ENCODE assay signal across 24 cellular contexts in genomic region chr10:77520995-77521394, GRCh38.
DNase-seq lines count a peak whose midpoint lies in the region; ATAC-seq, FAIRE-seq and TF ChIP-seq lines count a peak whose summit lies in the region.
"Had no signal": no experiment of that assay in that cellular context is flagged by ENCODE, and none has a peak within 500 bp of the region (broad histone marks: within the 10 kb centered on the region; RNA-seq: fewer than 3 reads in every experiment).

No MANE protein-coding gene starts in this region.

- DNase-seq in GM12892 (ENCODE audit: insufficient read length) (no peak), K562 (ENCODE audit: extremely low read depth in 1 of 4, low spot score in 3 of 4) (no peak), endodermal cell (peak; percentile 10), mesenchymal stem cell (no peak), foreskin keratinocyte (no peak), mesothelial cell of epicardium (ENCODE audit: low spot score in 2 of 2, unreplicated experiment in 2 of 2) (no peak), NCI-H82 (lab: John Stamatoyannopoulos, UW) (no peak)
- DNase-seq: 8988T; ACHN; BE2C; Caco-2; Calu3; CD4-positive, alpha-beta T cell; CD8-positive, alpha-beta T cell; DMS79 treated with DMSO at 0.1 percent for 48 hours; GF-D8 had no signal

- ATAC-seq in K562 (no peak), foreskin keratinocyte (no peak), HG02970 (IDR thresholded peaks at IDR 0.05; ENCODE audit: low FRiP score, unreplicated experiment) (no peak)
- ATAC-seq: CD8-positive, alpha-beta T cell had no signal

- H3K4ac ChIP-seq in mesenchymal stem cell (ENCODE audit: low read depth in 1 of 2, low read length in 2 of 2), result no peak overlapping the region

- no peak overlapping the region for H2BK15ac ChIP-seq in mesenchymal stem cell (ENCODE audit: low read depth, poor library complexity, severe bottlenecking)

- H2AK5ac ChIP-seq in mesenchymal stem cell (ENCODE audit: low read length, severe bottlenecking), result peak overlapping the region; percentile 60

- H3K4me2 ChIP-seq in K562 (ENCODE audit: insufficient read depth, low read length) (no peak overlapping the region), mesenchymal stem cell (ENCODE audit: low read length, poor library complexity, severe bottlenecking) (no peak overlapping the region)

- no peaks in the 10 kb centered on the region for H3K9me1 ChIP-seq in K562 (ENCODE audit: control insufficient read depth, insufficient read depth, low read length)

- H3K27me3 Mint-ChIP-seq in endodermal cell (ENCODE audit: insufficient read depth) (no peaks in the 10 kb centered on the region), mesothelial cell of epicardium (ENCODE audit: low read depth) (no peaks in the 10 kb centered on the region)

- TF ChIP-seq POLR2A in GM12892 (IDR thresholded peaks at IDR 0.05; ENCODE audit: low read depth, low read length) (no peak), K562 (conservative IDR thresholded peaks at IDR 0.05) (no peak)

- no peak overlapping the region for H3K14ac ChIP-seq in mesenchymal stem cell (ENCODE audit: low read length in 2 of 2)

- BruUV-seq in K562 (replicated peaks; lab: Mats Ljungman, UMichigan), result no TSS peak

- CTCF ChIA-PET in K562 (lab: Yijun Ruan, JAX; ENCODE audit: low intra/inter-chr PET ratio), result no interaction called here

- peaks cover 11% of the 10 kb centered on the region; the same call in 1 of the 2 replicates for H4K20me1 ChIP-seq in K562 (replicated peaks; ENCODE audit: control insufficient read depth, insufficient read depth, low read length)

- no peaks in the 10 kb centered on the region for H3K9me3 ChIP-seq in K562 (replicated peaks; ENCODE audit: control insufficient read depth, insufficient read depth, low read depth, low read length)
- H3K9me3 ChIP-seq in endodermal cell (ENCODE audit: control insufficient read depth, low read length), result no peaks in the 10 kb centered on the region
- no peaks in the 10 kb centered on the region for H3K9me3 ChIP-seq in mesenchymal stem cell (ENCODE audit: control insufficient read depth, low read length)
- H3K9me3 ChIP-seq: BE2C; BLaER1 treated with 17β-estradiol and CSF1 and Interleukin-3, amounts not matched to agents 10 nM and 100 nM; Caco-2 had no signal

- TF ChIP-seq RAD21 in K562 (CRISPR knock-in tag; conservative IDR thresholded peaks at IDR 0.05 in 1 of 2, IDR thresholded peaks at IDR 0.05 in 1 of 2), result no peak

- H3K4me3 Mint-ChIP-seq in endodermal cell (no peak overlapping the region), mesothelial cell of epicardium (no peak overlapping the region)
- H3K4me3 Mint-ChIP-seq: CD4-positive, alpha-beta T cell; CD8-positive, alpha-beta T cell had no signal

- H3K27ac ChIP-seq in K562 (ENCODE audit: extremely low read depth, low read depth, low read length) (no peak overlapping the region), endodermal cell (ENCODE audit: low read depth, low read length) (no peak overlapping the region), mesenchymal stem cell (ENCODE audit: low read length, poor library complexity, severe bottlenecking) (no peak overlapping the region), foreskin keratinocyte (no peak overlapping the region)
- H3K27ac ChIP-seq: BLaER1 treated with 17β-estradiol and CSF1 and Interleukin-3, amounts not matched to agents 10 nM and 100 nM; C4-2B had no signal

- no peak overlapping the region for H2BK120ac ChIP-seq in mesenchymal stem cell (ENCODE audit: low read depth, low read length)

- H3K4me1 Mint-ChIP-seq in endodermal cell, result no peaks in the 10 kb centered on the region
- H3K4me1 Mint-ChIP-seq in mesothelial cell of epicardium, result peaks cover 19% of the 10 kb centered on the region

- H3K9me3 Mint-ChIP-seq in endodermal cell (no peaks in the 10 kb centered on the region), mesothelial cell of epicardium (peaks cover 5% of the 10 kb centered on the region)
- H3K9me3 Mint-ChIP-seq: CD4-positive, alpha-beta T cell; CD8-positive, alpha-beta T cell had no signal

- H3K9ac ChIP-seq in K562 (ENCODE audit: insufficient read depth in 1 of 2, low read depth in 2 of 2, low read length in 2 of 2) (no peak overlapping the region), endodermal cell (ENCODE audit: extremely low read depth, low read length, poor library complexity, severe bottlenecking) (no peak overlapping the region), mesenchymal stem cell (ENCODE audit: low read length) (no peak overlapping the region)
- H3K9ac ChIP-seq: BLaER1 treated with 17β-estradiol and CSF1 and Interleukin-3, amounts not matched to agents 10 nM and 100 nM had no signal

- no peak for TF ChIP-seq CTCF in K562 (IDR thresholded peaks at IDR 0.05 in 2 of 3, conservative IDR thresholded peaks at IDR 0.05 in 1 of 3; ENCODE audit: insufficient read depth in 2 of 3, low read depth in 1 of 3, low read length in 3 of 3)
- TF ChIP-seq CTCF in endodermal cell (conservative IDR thresholded peaks at IDR 0.05), result no peak
- no peak for TF ChIP-seq CTCF in foreskin keratinocyte (conservative IDR thresholded peaks at IDR 0.05)
- TF ChIP-seq CTCF in mesothelial cell of epicardium (IDR thresholded peaks at IDR 0.05; ENCODE audit: unreplicated experiment), result no peak

- H3K4me3 ChIP-seq in K562, result no peak overlapping the region
- H3K4me3 ChIP-seq in endodermal cell (ENCODE audit: low read length), result no peak overlapping the region
- no peak overlapping the region for H3K4me3 ChIP-seq in mesenchymal stem cell (ENCODE audit: insufficient read depth in 1 of 2, low read depth in 1 of 2, low read length in 2 of 2)
- H3K4me3 ChIP-seq: BLaER1 treated with 17β-estradiol and CSF1 and Interleukin-3, amounts not matched to agents 10 nM and 100 nM had no signal

- no peak overlapping the region for H2BK12ac ChIP-seq in mesenchymal stem cell (ENCODE audit: low read length in 2 of 2)

- H3K27me3 ChIP-seq in K562 (ENCODE audit: control insufficient read depth in 2 of 2, insufficient read depth in 2 of 2, low read length in 2 of 2) (peaks cover 0 to 24% of the 10 kb centered on the region in 2 experiments; a peak in 2 of 5 replicates), endodermal cell (ENCODE audit: control insufficient read depth, insufficient read depth, low read length, poor library complexity, severe bottlenecking) (no peaks in the 10 kb centered on the region), mesenchymal stem cell (ENCODE audit: control insufficient read depth in 1 of 2, insufficient read depth in 1 of 2, low read length in 2 of 2) (no peaks in the 10 kb centered on the region), foreskin keratinocyte (no peaks in the 10 kb centered on the region)
- H3K27me3 ChIP-seq: BE2C; BLaER1 treated with 17β-estradiol and CSF1 and Interleukin-3, amounts not matched to agents 10 nM and 100 nM had no signal

- WGBS in K562 (ENCODE audit: insufficient coverage, low coverage, missing lambda C conversion rate), result 0% methylated on average over 2 of the region's 2 CpGs
- WGBS in endodermal cell (ENCODE audit: insufficient coverage in 1 of 2, insufficient read length in 1 of 2), 2 experiments, result 88 to 96% methylated on average over 2 of the region's 2 CpGs
- 100% methylated on average over 2 of the region's 2 CpGs for WGBS in mesenchymal stem cell

- H3K18ac ChIP-seq in mesenchymal stem cell (ENCODE audit: low read depth in 1 of 2, low read length in 2 of 2), result no peak overlapping the region

- H3K79me2 ChIP-seq in K562 (ENCODE audit: control insufficient read depth, insufficient read depth, low read length), result no peaks in the 10 kb centered on the region

- FAIRE-seq in GM12892 (lab: Jason Lieb, UNC), result peak; percentile 14
- no peak for FAIRE-seq in K562 (lab: Jason Lieb, UNC)
- FAIRE-seq: A204.1, D721Med, G401.6, GM12891, GM19239 had no signal

- peaks cover 23% of the 10 kb centered on the region for H3K79me1 ChIP-seq in mesenchymal stem cell (replicated peaks; ENCODE audit: low read length, poor library complexity, severe bottlenecking)

- no peak overlapping the region for H4K8ac ChIP-seq in mesenchymal stem cell (ENCODE audit: low read length)

- H3K36me3 Mint-ChIP-seq in endodermal cell (ENCODE audit: low read depth) (no peaks in the 10 kb centered on the region), mesothelial cell of epicardium (no peaks in the 10 kb centered on the region)
- H3K36me3 Mint-ChIP-seq: CD8-positive, alpha-beta T cell had no signal

- intact Hi-C loops in K562 (cut with micrococcal nuclease), result no loop called here

- no peak overlapping the region for H2AFZ ChIP-seq in K562 (ENCODE audit: low read depth, low read length)
- H2AFZ ChIP-seq in mesenchymal stem cell (ENCODE audit: low read depth, low read length), result no peak overlapping the region

- no peak overlapping the region for H3K27ac Mint-ChIP-seq in endodermal cell
- H3K27ac Mint-ChIP-seq in mesothelial cell of epicardium, result no peak overlapping the region
- H3K27ac Mint-ChIP-seq: CD4-positive, alpha-beta T cell; CD8-positive, alpha-beta T cell had no signal

- no peak for TF ChIP-seq EP300 in K562 (IDR thresholded peaks at IDR 0.05; ENCODE audit: low read length)

- H2BK5ac ChIP-seq in mesenchymal stem cell (ENCODE audit: low read depth, low read length, poor library complexity, severe bottlenecking), result no peak overlapping the region

- no peak overlapping the region for H4K91ac ChIP-seq in mesenchymal stem cell (ENCODE audit: low read length)

- in situ Hi-C loops in K562 (cut with MboI), result no loop called here

- POLR2A ChIA-PET in K562 (lab: Yijun Ruan, JAX), result no interaction called here

- H3K4me1 ChIP-seq in K562 (replicated peaks in 1 of 2; ENCODE audit: control insufficient read depth in 2 of 2, insufficient read depth in 2 of 2, low read length in 2 of 2) (no peaks in the 10 kb centered on the region), endodermal cell (ENCODE audit: control insufficient read depth, insufficient read depth, low read length) (no peaks in the 10 kb centered on the region), mesenchymal stem cell (ENCODE audit: control insufficient read depth, insufficient read depth, low read depth, low read length) (peaks cover 12% of the 10 kb centered on the region), foreskin keratinocyte (peaks cover 7% of the 10 kb centered on the region)
- H3K4me1 ChIP-seq: BE2C, Caco-2 had no signal

- no peak overlapping the region for H3K23ac ChIP-seq in mesenchymal stem cell (ENCODE audit: low read length in 2 of 2)

- H3K36me3 ChIP-seq in K562 (ENCODE audit: control insufficient read depth, insufficient read depth, low read length) (no peaks in the 10 kb centered on the region), endodermal cell (ENCODE audit: control insufficient read depth, insufficient read depth, low read length) (no peaks in the 10 kb centered on the region), mesenchymal stem cell (ENCODE audit: control insufficient read depth in 1 of 2, insufficient read depth in 2 of 2, low read depth in 1 of 2, low read length in 2 of 2) (peaks cover 0 to 4% of the 10 kb centered on the region in 2 experiments)
- H3K36me3 ChIP-seq: BE2C; BLaER1 treated with 17β-estradiol and CSF1 and Interleukin-3, amounts not matched to agents 10 nM and 100 nM had no signal

TF ChIP-seq in K562, 482 proteins besides CTCF, POLR2A, EP300 and RAD21 (continues in another document):
- TF ChIP-seq RBM25 (IDR thresholded peaks at IDR 0.05; ENCODE audit: low read depth, low read length, severe bottlenecking), result peak; percentile 83
